In genomic region chr11:59698506-59698905, GRCh38 we compare ENCODE assay signal across 26 cellular contexts. TPM values are rescaled to one million over a fixed set of nuclear protein-coding genes. Genes with fewer than 3 reads are reported as not detected.
"Had no signal": no experiment of that assay in that cellular context is flagged by ENCODE, and none has a peak within 500 bp of the region (broad histone marks: within the 10 kb centered on the region; RNA-seq: fewer than 3 reads in every experiment).

No MANE protein-coding gene starts in this region.

- H3K4me3 ChIP-seq: esophagus muscularis mucosa, heart left ventricle, mucosa of descending colon, ovary, right atrium auricular region, sigmoid colon, stomach, thoracic aorta, transverse colon had no signal

- ATAC-seq: effector memory CD8-positive, alpha-beta T cell; heart left ventricle; left lobe of liver; mucosa of descending colon; naive thymus-derived CD8-positive, alpha-beta T cell had no signal

- DNase-seq: effector memory CD8-positive, alpha-beta T cell; heart left ventricle; hippocampal formation; mucosa of descending colon; naive thymus-derived CD8-positive, alpha-beta T cell; ovary; sigmoid colon; small intestine; stimulated activated CD4-positive, alpha-beta T cell treated with anti-CD3 and anti-CD28 coated beads, Interleukin-12 subunit alpha, Interleukin-12 subunit beta, amount 100 ng/mL, for 4 hours; stimulated activated naive CD4-positive, alpha-beta T cell; stomach; substantia nigra; transverse colon had no signal

- H3K27ac ChIP-seq: epithelial cell of prostate, esophagus muscularis mucosa, heart left ventricle, ovary, right atrium auricular region, sigmoid colon, stomach, thoracic aorta, transverse colon had no signal

- H3K4me1 ChIP-seq: esophagus muscularis mucosa, heart left ventricle, right atrium auricular region, sigmoid colon, stomach, transverse colon had no signal

- H3K36me3 ChIP-seq: esophagus muscularis mucosa, heart left ventricle, ovary, right atrium auricular region, sigmoid colon, stomach, thoracic aorta, transverse colon had no signal

- FAIRE-seq: colon, frontal cortex, islet of Langerhans, small intestine had no signal

- H3K9me3 ChIP-seq: ovary, sigmoid colon, thoracic aorta had no signal

- H3K27me3 ChIP-seq: esophagus muscularis mucosa, heart left ventricle, ovary, right atrium auricular region, sigmoid colon, stomach, transverse colon had no signal

RNA-seq across cellular contexts. Expression of gene OR10V1, which starts 15.1 kb away (rescaled TPM):
- total RNA-seq: esophagus muscularis mucosa; frontal cortex; glomerular endothelial cell; heart left ventricle; left lobe of liver; lower leg skin; mucosa of descending colon; naive thymus-derived CD8-positive, alpha-beta T cell; ovary; posterior vena cava; right atrium auricular region; sigmoid colon; stomach; thoracic aorta; transverse colon; ureter had no signal
- polyA plus RNA-seq: heart left ventricle; naive thymus-derived CD8-positive, alpha-beta T cell; neural cell; ovary; sigmoid colon; small intestine; stomach had no signal
